Comparison of ENCODE assay signal across 9 cellular contexts in the genomic region with DNA sequence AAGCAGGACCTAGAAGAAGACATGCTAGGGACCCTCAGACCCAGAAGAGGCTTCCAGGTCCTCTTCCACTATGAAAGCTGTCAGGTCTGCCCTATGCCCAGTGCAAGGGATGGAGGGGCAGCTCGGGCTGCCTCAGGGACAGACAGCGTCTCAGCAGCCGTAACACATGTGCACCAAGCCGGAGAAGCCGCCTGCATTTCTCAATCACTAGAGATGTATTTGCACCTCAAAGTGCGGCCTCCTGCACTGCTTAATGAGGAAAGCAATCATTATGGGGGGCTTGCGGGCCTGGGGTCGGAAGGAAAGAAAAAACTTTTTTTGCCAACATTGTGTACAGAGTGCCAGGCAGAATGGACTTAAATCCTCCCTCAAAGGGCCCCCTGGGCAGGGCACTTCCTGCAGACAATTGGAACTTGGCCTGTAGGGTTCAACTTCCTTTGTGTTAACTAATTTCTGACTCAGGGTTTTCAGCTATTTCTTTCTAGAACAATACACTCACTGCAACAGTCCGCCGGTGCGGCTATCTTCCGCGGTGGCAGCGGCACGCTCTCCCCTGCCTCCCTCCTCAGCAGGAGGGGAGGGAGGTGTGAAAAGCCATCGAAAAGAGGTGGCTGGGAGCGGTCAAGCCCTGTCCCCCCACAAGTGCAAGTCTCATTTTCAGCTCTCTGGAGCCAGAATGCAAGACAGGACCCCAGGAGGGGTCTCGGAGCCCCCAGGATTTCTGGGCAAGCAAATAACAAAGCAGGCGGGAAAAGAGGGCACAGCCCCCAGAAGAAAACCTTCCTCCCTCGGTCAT.
DNase-seq lines count a peak whose midpoint lies in the region; ATAC-seq and TF ChIP-seq lines count a peak whose summit lies in the region.
"Had no signal": no experiment of that assay in that cellular context is flagged by ENCODE, and none has a peak within 500 bp of the region (broad histone marks: within the 10 kb centered on the region; RNA-seq: fewer than 3 reads in every experiment).

No MANE protein-coding gene starts in this region.

- ATAC-seq in gastroesophageal sphincter = peak; percentile 61
- ATAC-seq in HG03175 (IDR thresholded peaks at IDR 0.05; ENCODE audit: unreplicated experiment) = no peak
- ATAC-seq in GM18498 (IDR thresholded peaks at IDR 0.05; ENCODE audit: unreplicated experiment) = no peak
- no peak for ATAC-seq in GM19397 (IDR thresholded peaks at IDR 0.05; ENCODE audit: unreplicated experiment)

- peak in 1 of 2 donors; percentile 31 for TF ChIP-seq POLR2A in gastroesophageal sphincter (IDR thresholded peaks at IDR 0.05)

- peaks cover 57% of the 10 kb centered on the region for H3K4me1 Mint-ChIP-seq in neural crest cell

- peak overlapping the region; percentile 28 for H3K9ac ChIP-seq in NT2/D1 (ENCODE audit: insufficient read length, low read depth)

- H3K4me3 ChIP-seq in AG10803 (ENCODE audit: low read length) (peak overlapping the region; percentile 39), NT2/D1 (ENCODE audit: insufficient read length, low read depth) (no peak overlapping the region), gastroesophageal sphincter (peak overlapping the region; percentile 39 to 54)

- WGBS in gastroesophageal sphincter (ENCODE audit: low coverage in 1 of 2), 2 donors = 23 to 44% methylated on average over 6 to 13 of the region's 20 CpGs

- H3K27ac Mint-ChIP-seq in neural crest cell (ENCODE audit: unreplicated experiment) = peak overlapping the region; percentile 16

- peaks cover 35% of the 10 kb centered on the region for H3K4me1 ChIP-seq in NT2/D1 (ENCODE audit: insufficient read depth, insufficient read length)
- peaks cover 0 to 34% (median 23%) of the 10 kb centered on the region in 3 donors for H3K4me1 ChIP-seq in gastroesophageal sphincter

- H3K4me3 Mint-ChIP-seq in neural crest cell = peak overlapping the region; percentile 13

- H3K9me3 ChIP-seq in NT2/D1 (ENCODE audit: insufficient read depth, low read length) (no peaks in the 10 kb centered on the region), gastroesophageal sphincter (no peaks in the 10 kb centered on the region)

- H3K27me3 Mint-ChIP-seq in neural crest cell (ENCODE audit: low read depth) = peaks cover 2% of the 10 kb centered on the region

- H3K27me3 ChIP-seq in NT2/D1 (ENCODE audit: insufficient read depth, insufficient read length) = no peaks in the 10 kb centered on the region
- H3K27me3 ChIP-seq in gastroesophageal sphincter = no peaks in the 10 kb centered on the region

- DNase-seq in AG10803 (ENCODE audit: low read depth) (peak; percentile 10), NT2/D1 (ENCODE audit: low read depth, low spot score) (peak; percentile 90), neural crest cell (ENCODE audit: low read depth, low spot score) (no peak), NCI-H2029 treated with DMSO at 0.1 percent for 48 hours (lab: John Stamatoyannopoulos, UW) (no peak)
- DNase-seq: NCI-H1105 had no signal

- H3K9me3 Mint-ChIP-seq in neural crest cell = no peaks in the 10 kb centered on the region

- H3K36me3 ChIP-seq in NT2/D1 (ENCODE audit: insufficient read depth, insufficient read length, low read length) (no peaks in the 10 kb centered on the region), gastroesophageal sphincter (no peaks in the 10 kb centered on the region)

- peak overlapping the region in 3 of 4 donors; percentile 70 to 77 (median 77) for H3K27ac ChIP-seq in gastroesophageal sphincter

- no peak for TF ChIP-seq EP300 in gastroesophageal sphincter (IDR thresholded peaks at IDR 0.05)

- H3K36me3 Mint-ChIP-seq in neural crest cell (ENCODE audit: low read depth) = no peaks in the 10 kb centered on the region

- TF ChIP-seq CTCF in AG10803 (conservative IDR thresholded peaks at IDR 0.05; ENCODE audit: low read length) (no peak), gastroesophageal sphincter (IDR thresholded peaks at IDR 0.05) (no peak), neural crest cell (conservative IDR thresholded peaks at IDR 0.05) (no peak)

Comparison
In these comparisons a context has a peak if more than half of its experiments do, and no peak if none do; other contexts are left out.
1. DNase-seq: peak in AG10803 (single experiment) and NT2/D1 (single experiment); none in neural crest cell (single experiment) and NCI-H2029 treated with DMSO at 0.1 percent for 48 hours (single experiment).